18 cellular contexts compared by ENCODE assay signal in genomic region chr22:48310740-48311139, GRCh38.
DNase-seq lines count a peak whose midpoint lies in the region; ATAC-seq, FAIRE-seq and TF ChIP-seq lines count a peak whose summit lies in the region.
"Had no signal": no experiment of that assay in that cellular context is flagged by ENCODE, and none has a peak within 500 bp of the region (broad histone marks: within the 10 kb centered on the region; RNA-seq: fewer than 3 reads in every experiment).

No MANE protein-coding gene starts in this region.

- WGBS in aorta, 2 donors, result 51 to 52% methylated on average over 10 of the region's 10 CpGs

- H3K4me3 ChIP-seq in BLaER1 (no peak overlapping the region), H7 (ENCODE audit: insufficient read depth, low read depth, low read length) (no peak overlapping the region), colonic mucosa (no peak overlapping the region), kidney (ENCODE audit: low read length in 2 of 2) (no peak overlapping the region), aorta (ENCODE audit: low read length in 2 of 2) (no peak overlapping the region)
- H3K4me3 ChIP-seq: GM23338 had no signal

- no peak for ATAC-seq in aorta (ENCODE audit: low FRiP score)
- ATAC-seq: CD8-positive, alpha-beta T cell; GM23338 had no signal

- DNase-seq in H7, result peak; percentile 21
- DNase-seq in colonic mucosa, result peak; percentile 6
- DNase-seq in kidney, result peak; percentile 40
- DNase-seq in aorta, result no peak
- no peak for DNase-seq in SK-N-DZ (ENCODE audit: low spot score)
- no peak for DNase-seq in NK-92 treated with Interleukin-12 subunit alpha and Interleukin-12 subunit beta, amount 100 ng/mL, for 24 hours (lab: John Stamatoyannopoulos, UW)
- DNase-seq: Caco-2; CD4-positive, CD25-positive, alpha-beta regulatory T cell; DMS153; DND-41; HCEC 1CT had no signal

- H3K9ac ChIP-seq in BLaER1 (no peak overlapping the region), colonic mucosa (ENCODE audit: low read depth in 2 of 2, low read length in 2 of 2) (no peak overlapping the region), kidney (ENCODE audit: low read length in 2 of 2) (no peak overlapping the region)

- H3K27me3 ChIP-seq in BLaER1 (no peaks in the 10 kb centered on the region), H7 (ENCODE audit: control insufficient read depth, insufficient read depth, low read length) (no peaks in the 10 kb centered on the region), colonic mucosa (no peaks in the 10 kb centered on the region), aorta (ENCODE audit: control insufficient read depth in 1 of 2, insufficient read depth in 2 of 2, low read length in 1 of 2) (no peaks in the 10 kb centered on the region)

- H3K36me3 ChIP-seq in BLaER1 (no peaks in the 10 kb centered on the region), H7 (replicated peaks; ENCODE audit: control insufficient read depth, insufficient read depth, low read length) (no peaks in the 10 kb centered on the region), colonic mucosa (no peaks in the 10 kb centered on the region), kidney (ENCODE audit: control insufficient read depth in 1 of 2, insufficient read depth in 2 of 2, low read length in 2 of 2) (no peaks in the 10 kb centered on the region), aorta (ENCODE audit: control insufficient read depth in 1 of 2, insufficient read depth in 2 of 2, low read length in 1 of 2) (no peaks in the 10 kb centered on the region)

- intact Hi-C loops in colonic mucosa (cut with DNase I), result no loop called here
- intact Hi-C loops in kidney (cut with DNase I), result no loop called here
- intact Hi-C loops in aorta (cut with DNase I), result no loop called here

- no peaks in the 10 kb centered on the region for H4K20me1 ChIP-seq in BLaER1

- H3K27ac ChIP-seq in BLaER1, result no peak overlapping the region
- no peak overlapping the region for H3K27ac ChIP-seq in colonic mucosa
- no peak overlapping the region for H3K27ac ChIP-seq in kidney (ENCODE audit: low read depth in 2 of 2, low read length in 2 of 2)
- no peak overlapping the region for H3K27ac ChIP-seq in aorta (ENCODE audit: low read depth in 1 of 2, low read length in 2 of 2)
- H3K27ac ChIP-seq: C4-2B had no signal

- H3K4me2 ChIP-seq in BLaER1, result peak overlapping the region; percentile 86
- H3K4me2 ChIP-seq: GM23338 had no signal

- peaks cover 40% of the 10 kb centered on the region for H3K4me1 ChIP-seq in BLaER1
- H3K4me1 ChIP-seq in colonic mucosa, result no peaks in the 10 kb centered on the region
- H3K4me1 ChIP-seq in kidney (ENCODE audit: control insufficient read depth in 1 of 2, insufficient read depth in 1 of 2, low read depth in 1 of 2, low read length in 2 of 2), result no peaks in the 10 kb centered on the region
- H3K4me1 ChIP-seq in aorta (ENCODE audit: control insufficient read depth in 1 of 2, insufficient read depth in 2 of 2, low read length in 2 of 2), result no peaks in the 10 kb centered on the region
- H3K4me1 ChIP-seq: Caco-2 had no signal

- no peak for FAIRE-seq in kidney (lab: Jason Lieb, UNC)
- FAIRE-seq: G401.6, GM12892, H54 had no signal

- TF ChIP-seq CTCF in colonic mucosa (IDR thresholded peaks at IDR 0.05) (no peak), kidney (IDR thresholded peaks at IDR 0.05; ENCODE audit: borderline replicate concordance, extremely low read depth, insufficient read depth) (no peak)

- peaks cover 31% of the 10 kb centered on the region for H3K9me3 ChIP-seq in BLaER1
- no peaks in the 10 kb centered on the region for H3K9me3 ChIP-seq in colonic mucosa
- H3K9me3 ChIP-seq in kidney (ENCODE audit: control insufficient read depth in 1 of 2, low read length in 2 of 2), result no peaks in the 10 kb centered on the region
- H3K9me3 ChIP-seq in aorta (ENCODE audit: control insufficient read depth, low read length), result peaks cover 2% of the 10 kb centered on the region
- H3K9me3 ChIP-seq: Caco-2 had no signal

Comparison
In these comparisons a context has a peak if more than half of its experiments do, and no peak if none do; other contexts are left out.
1. DNase-seq: peak in H7 (single experiment), colonic mucosa (single experiment) and kidney (single experiment); none in aorta (0 of 2), SK-N-DZ (single experiment) and NK-92 treated with Interleukin-12 subunit alpha and Interleukin-12 subunit beta, amount 100 ng/mL, for 24 hours (single experiment).